In the genomic region with DNA sequence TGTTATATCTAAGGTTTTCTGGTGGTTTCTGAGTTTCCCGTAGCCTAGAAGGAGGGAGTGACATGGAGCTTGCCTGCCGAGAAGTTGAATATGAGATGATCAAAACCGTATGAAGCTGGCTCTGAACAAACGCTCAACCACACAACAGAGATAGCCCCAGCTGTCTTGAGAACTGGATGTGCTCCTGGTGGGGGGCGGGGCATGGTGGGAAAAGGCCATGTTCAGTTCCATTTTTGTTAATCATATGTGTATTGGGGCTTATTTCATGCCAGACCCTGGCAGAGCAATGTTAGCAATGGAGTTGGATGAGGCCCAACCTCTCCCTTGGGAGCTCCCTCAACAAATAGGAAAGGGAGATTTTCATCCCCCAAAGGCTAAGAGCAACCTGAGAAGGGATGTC, we compare ENCODE assay signal across 18 cellular contexts. TPM values are rescaled to one million over a fixed set of nuclear protein-coding genes. Genes with fewer than 3 reads are reported as not detected.
A peak's percentile ranks its signal among the peaks of the same experiment; 100 is the strongest.
DNase-seq lines count a peak whose midpoint lies in the region; ATAC-seq and TF ChIP-seq lines count a peak whose summit lies in the region.
"Had no signal": no experiment of that assay in that cellular context is flagged by ENCODE, and none has a peak within 500 bp of the region (broad histone marks: within the 10 kb centered on the region; RNA-seq: fewer than 3 reads in every experiment).

No MANE protein-coding gene starts in this region.

- intact Hi-C loops in right cardiac atrium (cut with DNase I) (no loop called here), spleen (cut with DNase I; ENCODE audit: low total_unique reads) (no loop called here)
- intact Hi-C loops in CD4-positive, alpha-beta T cell (cut with DNase I, micrococcal nuclease), result no loop called here

- WGBS in right cardiac atrium, result 64% methylated on average over 5 of the region's 5 CpGs
- WGBS in spleen, 5 donors, result 79 to 90% (median 85%) methylated on average over 5 of the region's 5 CpGs

- H3K9me3 Mint-ChIP-seq in CD4-positive, alpha-beta T cell, result no peaks in the 10 kb centered on the region
- H3K9me3 Mint-ChIP-seq: CD4-positive, CD25-positive, alpha-beta regulatory T cell; HFFc6 had no signal

- no peaks in the 10 kb centered on the region for H3K36me3 Mint-ChIP-seq in CD4-positive, alpha-beta T cell (ENCODE audit: low read depth)

- H3K36me3 ChIP-seq in skeletal muscle tissue (ENCODE audit: control insufficient read depth in 3 of 3, insufficient read depth in 3 of 3, low read length in 3 of 3), result no peaks in the 10 kb centered on the region
- no peaks in the 10 kb centered on the region for H3K36me3 ChIP-seq in MG63
- peaks cover 0 to 5% (median 0%) of the 10 kb centered on the region in 6 donors for H3K36me3 ChIP-seq in spleen

- H3K27ac Mint-ChIP-seq in CD4-positive, alpha-beta T cell, result no peak overlapping the region
- H3K27ac Mint-ChIP-seq: HFFc6 had no signal

- TF ChIP-seq CTCF in fibroblast of mammary gland (conservative IDR thresholded peaks at IDR 0.05; ENCODE audit: control insufficient read depth, insufficient read depth, low read depth, low read length), result no peak
- no peak for TF ChIP-seq CTCF in CD4-positive, alpha-beta T cell (IDR thresholded peaks at IDR 0.05)
- TF ChIP-seq CTCF in spleen (IDR thresholded peaks at IDR 0.05 in 8 of 11, conservative IDR thresholded peaks at IDR 0.05 in 3 of 11), result no peak

- TF ChIP-seq POLR2A in spleen (IDR thresholded peaks at IDR 0.05), result no peak

- ATAC-seq in right cardiac atrium (peak; percentile 53 to 66), HG03432 (IDR thresholded peaks at IDR 0.05; ENCODE audit: unreplicated experiment) (no peak)
- ATAC-seq in CD4-positive, alpha-beta T cell (ENCODE audit: poor library complexity), result no peak
- ATAC-seq: A549 had no signal

- no peak overlapping the region for H3K4me3 Mint-ChIP-seq in CD4-positive, alpha-beta T cell
- H3K4me3 Mint-ChIP-seq: HFFc6 had no signal

- H3K4me1 ChIP-seq in right cardiac atrium (ENCODE audit: control insufficient read depth, insufficient read depth, low read length), result no peaks in the 10 kb centered on the region
- H3K4me1 ChIP-seq in skeletal muscle tissue (ENCODE audit: control insufficient read depth in 3 of 3, insufficient read depth in 3 of 3, low read length in 3 of 3), result peaks cover 0 to 16% (median 4%) of the 10 kb centered on the region in 3 donors
- peaks cover 0 to 18% (median 0%) of the 10 kb centered on the region in 6 donors for H3K4me1 ChIP-seq in spleen
- H3K4me1 ChIP-seq: A549 had no signal

- CTCF ChIA-PET in CD4-positive, alpha-beta T cell (lab: Charles Lee), result no interaction called here

- POLR2A ChIA-PET in CD4-positive, alpha-beta T cell (lab: Charles Lee), result interaction anchor here (0.9 kb wide), 1 partner anchor 49 kb away, joined by 3 read pairs; no protein-coding TSS in a partner anchor

- no peaks in the 10 kb centered on the region for H3K9me3 ChIP-seq in right cardiac atrium (ENCODE audit: control insufficient read depth, low read length)
- H3K9me3 ChIP-seq in skeletal muscle tissue (ENCODE audit: control insufficient read depth in 3 of 3, low read length in 3 of 3), result no peaks in the 10 kb centered on the region
- no peaks in the 10 kb centered on the region for H3K9me3 ChIP-seq in MG63
- no peaks in the 10 kb centered on the region for H3K9me3 ChIP-seq in CD4-positive, alpha-beta T cell (ENCODE audit: control insufficient read depth, low read length)
- no peaks in the 10 kb centered on the region for H3K9me3 ChIP-seq in spleen
- H3K9me3 ChIP-seq: A549 had no signal

- H3K27me3 Mint-ChIP-seq in CD4-positive, alpha-beta T cell, result no peaks in the 10 kb centered on the region
- H3K27me3 Mint-ChIP-seq: CD4-positive, CD25-positive, alpha-beta regulatory T cell had no signal

- H3K4me1 Mint-ChIP-seq in CD4-positive, alpha-beta T cell (ENCODE audit: low read depth), result no peaks in the 10 kb centered on the region
- H3K4me1 Mint-ChIP-seq: CD4-positive, CD25-positive, alpha-beta regulatory T cell had no signal

- no peaks in the 10 kb centered on the region for H3K27me3 ChIP-seq in right cardiac atrium (ENCODE audit: control insufficient read depth, insufficient read depth)
- H3K27me3 ChIP-seq in skeletal muscle tissue (ENCODE audit: control insufficient read depth in 3 of 3, insufficient read depth in 3 of 3, low read length in 3 of 3), result no peaks in the 10 kb centered on the region
- no peaks in the 10 kb centered on the region for H3K27me3 ChIP-seq in MG63
- H3K27me3 ChIP-seq in CD4-positive, alpha-beta T cell (ENCODE audit: control insufficient read depth, insufficient read depth, low read length), result no peaks in the 10 kb centered on the region
- H3K27me3 ChIP-seq in spleen (replicated peaks in 1 of 7), result no peaks in the 10 kb centered on the region

- H3K9ac ChIP-seq in skeletal muscle tissue (ENCODE audit: low read depth in 1 of 3, low read length in 3 of 3), result no peak overlapping the region

- peak; percentile 43 for DNase-seq in AG20443 (ENCODE audit: low spot score)
- DNase-seq in fibroblast of mammary gland (ENCODE audit: low read depth), result peak; percentile 81
- peak; percentile 55 to 72 (median 66) for DNase-seq in right cardiac atrium
- DNase-seq in MG63, result no peak
- no peak for DNase-seq in CD4-positive, alpha-beta T cell
- no peak for DNase-seq in spleen
- DNase-seq: CD4-positive, CD25-positive, alpha-beta regulatory T cell; DND-41; GF-D8; GOT3; HFFc6; KBM-7; NCI-H1092; NCI-H1694; SHP77 treated with DMSO at 0.1 percent for 48 hours had no signal

- no peak overlapping the region for H3K4me3 ChIP-seq in fibroblast of mammary gland (ENCODE audit: control insufficient read depth, low read depth, low read length)
- no peak overlapping the region for H3K4me3 ChIP-seq in right cardiac atrium (ENCODE audit: low read length)
- H3K4me3 ChIP-seq in skeletal muscle tissue (ENCODE audit: low read length in 3 of 3), result no peak overlapping the region
- H3K4me3 ChIP-seq in MG63, result no peak overlapping the region
- H3K4me3 ChIP-seq in spleen, result no peak overlapping the region
- H3K4me3 ChIP-seq: A549 had no signal

- H3K27ac ChIP-seq in right cardiac atrium (ENCODE audit: low read length), result no peak overlapping the region
- H3K27ac ChIP-seq in skeletal muscle tissue (ENCODE audit: low read depth, low read length), result peak overlapping the region; percentile 38
- H3K27ac ChIP-seq in CD4-positive, alpha-beta T cell (ENCODE audit: low read depth, low read length), result no peak overlapping the region
- no peak overlapping the region for H3K27ac ChIP-seq in spleen
- H3K27ac ChIP-seq: A549 had no signal

RNA-seq across cellular contexts. Expression of gene CCL19, which starts 4.8 kb away (rescaled TPM):
- total RNA-seq in right cardiac atrium (1 to 10 TPM; 1.4 to 9.2 (median 6.3) TPM), skeletal muscle tissue (not detected), spleen (10 to 100 TPM in 2 of 7 donors, 1 to 10 TPM in 3, not detected in 2; 4.0 to 57.3 (median 7.4) TPM)
- polyA plus RNA-seq in right cardiac atrium (0.66 TPM), spleen (10 to 100 TPM; 22.1 to 73.1 (median 38.1) TPM)
- not detected in 2 replicates for total RNA-seq in MG63 (2014; rRNA removed; shearing (Covaris generic); ENCODE audit: low replicate concordance)
- not detected for total RNA-seq in CD4-positive, alpha-beta T cell
- total RNA-seq: CD4-positive, CD25-positive, alpha-beta regulatory T cell; HFFc6 had no signal
- polyA plus RNA-seq: A549; CD4-positive, CD25-positive, alpha-beta regulatory T cell had no signal

RNA-seq across cellular contexts. Expression of gene CCL21, which starts 23.7 kb away (rescaled TPM):
- total RNA-seq in right cardiac atrium, result 1 to 10 TPM; 1.3 to 3.8 (median 2.2) TPM
- polyA plus RNA-seq in right cardiac atrium, result 2.7 TPM
- total RNA-seq in skeletal muscle tissue, result 15.7 TPM
- total RNA-seq in MG63 (2014; rRNA removed; shearing (Covaris generic); ENCODE audit: low replicate concordance), result not detected in 2 replicates
- total RNA-seq in CD4-positive, alpha-beta T cell, result not detected
- total RNA-seq in spleen, result 100 to 1,000 TPM in 3 of 7 donors, 10 to 100 TPM in 4; 45.1 to 279 (median 81.8) TPM
- polyA plus RNA-seq in spleen, result 100 to 1,000 TPM; 221 to 367 (median 312) TPM
- total RNA-seq: CD4-positive, CD25-positive, alpha-beta regulatory T cell; HFFc6 had no signal
- polyA plus RNA-seq: A549; CD4-positive, CD25-positive, alpha-beta regulatory T cell had no signal

RNA-seq across cellular contexts. Expression of gene CCL27, which starts 23.8 kb away (rescaled TPM):
- total RNA-seq in right cardiac atrium (under 1 TPM in 1 of 4 donors, not detected in 3; 0.46 TPM), skeletal muscle tissue (not detected), spleen (under 1 TPM in 1 of 7 donors, not detected in 6; 0.70 TPM)
- polyA plus RNA-seq in right cardiac atrium (0.18 TPM), spleen (under 1 TPM in 2 of 3 donors, not detected in 1; 0.08 to 0.32 TPM)
- total RNA-seq in MG63 (2014; rRNA removed; shearing (Covaris generic); ENCODE audit: low replicate concordance), result not detected in 2 replicates
- not detected for total RNA-seq in CD4-positive, alpha-beta T cell
- total RNA-seq: CD4-positive, CD25-positive, alpha-beta regulatory T cell had no signal

RNA-seq across cellular contexts. Expression of gene IL11RA, which starts 34.2 kb away (rescaled TPM):
- total RNA-seq in right cardiac atrium (10 to 100 TPM; 48.7 to 92.2 (median 73.9) TPM), skeletal muscle tissue (75.7 TPM), spleen (10 to 100 TPM; 23.3 to 43.9 (median 30.7) TPM)
- polyA plus RNA-seq in right cardiac atrium (49.3 TPM), spleen (10 to 100 TPM; 16.3 to 37.7 (median 25.1) TPM)
- 10.2 and 16.9 TPM in 2 replicates for total RNA-seq in MG63 (2014; rRNA removed; shearing (Covaris generic); ENCODE audit: low replicate concordance)
- total RNA-seq in CD4-positive, alpha-beta T cell, result 100 to 1,000 TPM; 117 TPM

RNA-seq across cellular contexts. Expression of gene GALT, which starts 39.8 kb away (rescaled TPM):
- total RNA-seq in right cardiac atrium (10 to 100 TPM; 37.3 to 71.2 (median 66.3) TPM), skeletal muscle tissue (23.0 TPM), spleen (100 to 1,000 TPM in 1 of 7 donors, 10 to 100 TPM in 6; 56.6 to 101 (median 78.9) TPM)
- polyA plus RNA-seq in right cardiac atrium (57.1 TPM), spleen (10 to 100 TPM; 32.1 to 74.4 (median 55.1) TPM)
- 8.2 and 9.9 TPM in 2 replicates for total RNA-seq in MG63 (2014; rRNA removed; shearing (Covaris generic); ENCODE audit: low replicate concordance)
- 100 to 1,000 TPM; 115 TPM for total RNA-seq in CD4-positive, alpha-beta T cell

Comparison
In these comparisons a context has a peak if more than half of its experiments do, and no peak if none do; other contexts are left out.
1. DNase-seq: peak in AG20443 (single experiment), fibroblast of mammary gland (single experiment) and right cardiac atrium (3 of 3); none in MG63 (single experiment), CD4-positive, alpha-beta T cell (0 of 10) and spleen (single experiment).
2. ATAC-seq: peak in right cardiac atrium (2 of 2); none in CD4-positive, alpha-beta T cell (single experiment) and HG03432 (single experiment).